13 cellular contexts compared by ENCODE assay signal in the genomic region with DNA sequence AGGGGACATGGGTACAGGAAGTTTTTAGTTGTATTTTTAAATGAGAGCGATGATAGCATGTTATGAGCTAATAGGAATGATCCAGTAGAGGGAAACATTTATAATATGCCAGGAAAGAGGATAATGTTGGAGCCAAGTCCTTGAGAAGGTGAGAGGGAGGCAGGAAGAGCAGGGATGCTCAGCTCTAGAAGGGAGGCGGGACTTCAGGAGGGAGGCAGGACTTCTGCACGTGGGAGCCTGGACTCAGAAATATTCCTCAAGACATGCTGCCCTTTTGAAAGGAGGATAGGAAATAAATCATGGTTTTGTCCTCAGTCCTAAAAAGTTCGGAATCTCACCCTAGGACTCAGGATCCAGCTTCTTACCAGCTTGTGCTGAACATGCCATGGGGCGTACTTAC. TPM values are rescaled to one million over a fixed set of nuclear protein-coding genes. Genes with fewer than 3 reads are reported as not detected.
A peak's percentile ranks its signal among the peaks of the same experiment; 100 is the strongest.
DNase-seq lines count a peak whose midpoint lies in the region; ATAC-seq and TF ChIP-seq lines count a peak whose summit lies in the region.
"Had no signal": no experiment of that assay in that cellular context is flagged by ENCODE, and none has a peak within 500 bp of the region (broad histone marks: within the 10 kb centered on the region; RNA-seq: fewer than 3 reads in every experiment).

No MANE protein-coding gene starts in this region.

- H3K27me3 ChIP-seq in endodermal cell (ENCODE audit: control insufficient read depth, insufficient read depth, low read length, poor library complexity, severe bottlenecking), result peaks cover 12% of the 10 kb centered on the region
- H3K27me3 ChIP-seq in body of pancreas, result no peaks in the 10 kb centered on the region
- H3K27me3 ChIP-seq: adrenal gland had no signal

- H3K36me3 Mint-ChIP-seq in activated CD8-positive, alpha-beta memory T cell treated with anti-CD3 and anti-CD28 coated beads, Interleukin-2, amount 10 ng/mL, durations not matched to agents 7 days and 5 days, result peaks cover 9% of the 10 kb centered on the region
- H3K36me3 Mint-ChIP-seq in T-cell, result peaks cover 7% of the 10 kb centered on the region
- H3K36me3 Mint-ChIP-seq in endodermal cell (ENCODE audit: low read depth), result no peaks in the 10 kb centered on the region
- H3K36me3 Mint-ChIP-seq in stimulated activated memory B cell treated with anti-CD40 and anti-IgM and Interleukin-4, amounts not matched to agents 10 μg/mL and 1 μg/mL and 100 μg/mL, for 72 hours, result peaks cover 39% of the 10 kb centered on the region

- ATAC-seq in activated CD8-positive, alpha-beta memory T cell treated with anti-CD3 and anti-CD28 coated beads, Interleukin-2, amount 10 ng/mL, durations not matched to agents 7 days and 5 days, result no peak
- ATAC-seq in T-cell (replicated peaks in 1 of 4) (no peak), HG03439 (IDR thresholded peaks at IDR 0.05; ENCODE audit: unreplicated experiment) (no peak), body of pancreas (no peak)
- no peak for ATAC-seq in stimulated activated memory B cell treated with anti-CD40 and anti-IgM and Interleukin-4, amounts not matched to agents 10 μg/mL and 1 μg/mL and 100 μg/mL, for 72 hours

- no peaks in the 10 kb centered on the region for H3K9me3 Mint-ChIP-seq in activated CD8-positive, alpha-beta memory T cell treated with anti-CD3 and anti-CD28 coated beads, Interleukin-2, amount 10 ng/mL, durations not matched to agents 7 days and 5 days (ENCODE audit: low read depth)
- H3K9me3 Mint-ChIP-seq in T-cell, result no peaks in the 10 kb centered on the region
- H3K9me3 Mint-ChIP-seq in endodermal cell, result no peaks in the 10 kb centered on the region
- H3K9me3 Mint-ChIP-seq in stimulated activated memory B cell treated with anti-CD40 and anti-IgM and Interleukin-4, amounts not matched to agents 10 μg/mL and 1 μg/mL and 100 μg/mL, for 72 hours, result no peaks in the 10 kb centered on the region

- intact Hi-C loops in body of pancreas (cut with DNase I), result no loop called here

- no peak overlapping the region for H3K9ac ChIP-seq in endodermal cell (ENCODE audit: extremely low read depth, low read length, poor library complexity, severe bottlenecking)

- no peak for TF ChIP-seq POLR2A in body of pancreas (IDR thresholded peaks at IDR 0.05)

- no peak for DNase-seq in activated CD8-positive, alpha-beta memory T cell treated with anti-CD3 and anti-CD28 coated beads, Interleukin-2, amount 10 ng/mL, durations not matched to agents 7 days and 5 days
- no peak for DNase-seq in activated CD8-positive, alpha-beta memory T cell treated with anti-CD3 and anti-CD28 coated beads for 24 hours
- no peak for DNase-seq in T-cell
- peak; percentile 23 for DNase-seq in endodermal cell
- DNase-seq in DMS153 treated with DMSO at 0.1 percent for 48 hours (lab: John Stamatoyannopoulos, UW; ENCODE audit: unreplicated experiment), result no peak
- no peak for DNase-seq in body of pancreas
- DNase-seq: KG1; NCI-H1105 treated with DMSO at 0.1 percent for 48 hours; NCI-H2171 treated with DMSO at 0.1 percent for 48 hours; stimulated activated CD4-positive, alpha-beta T cell treated with anti-CD3 and anti-CD28 coated beads, Interleukin-12 subunit alpha, Interleukin-12 subunit beta, amount 100 ng/mL, for 4 hours had no signal

- H3K27me3 Mint-ChIP-seq in activated CD8-positive, alpha-beta memory T cell treated with anti-CD3 and anti-CD28 coated beads, Interleukin-2, amount 10 ng/mL, durations not matched to agents 7 days and 5 days, result peaks cover 9% of the 10 kb centered on the region
- H3K27me3 Mint-ChIP-seq in T-cell (no peaks in the 10 kb centered on the region), endodermal cell (ENCODE audit: insufficient read depth) (peaks cover 11% of the 10 kb centered on the region)
- H3K27me3 Mint-ChIP-seq in stimulated activated memory B cell treated with anti-CD40 and anti-IgM and Interleukin-4, amounts not matched to agents 10 μg/mL and 1 μg/mL and 100 μg/mL, for 72 hours, result no peaks in the 10 kb centered on the region

- TF ChIP-seq CTCF in endodermal cell (conservative IDR thresholded peaks at IDR 0.05) (no peak), body of pancreas (IDR thresholded peaks at IDR 0.05) (no peak)

- no peak overlapping the region for H3K27ac ChIP-seq in endodermal cell (ENCODE audit: low read depth, low read length)
- no peak overlapping the region for H3K27ac ChIP-seq in body of pancreas
- H3K27ac ChIP-seq: adrenal gland had no signal

- no peaks in the 10 kb centered on the region for H3K36me3 ChIP-seq in endodermal cell (ENCODE audit: control insufficient read depth, insufficient read depth, low read length)
- H3K36me3 ChIP-seq in body of pancreas (replicated peaks in 1 of 2; ENCODE audit: insufficient read depth in 1 of 2, low read depth in 2 of 2), result no peaks in the 10 kb centered on the region
- H3K36me3 ChIP-seq: adrenal gland had no signal

- H3K4me1 ChIP-seq in endodermal cell (ENCODE audit: control insufficient read depth, insufficient read depth, low read length) (no peaks in the 10 kb centered on the region), body of pancreas (peaks cover 10% of the 10 kb centered on the region)

- H3K4me1 Mint-ChIP-seq in activated CD8-positive, alpha-beta memory T cell treated with anti-CD3 and anti-CD28 coated beads, Interleukin-2, amount 10 ng/mL, durations not matched to agents 7 days and 5 days, result peaks cover 93% of the 10 kb centered on the region
- H3K4me1 Mint-ChIP-seq in T-cell (peaks cover 96 to 97% (median 96%) of the 10 kb centered on the region in 3 donors), endodermal cell (peaks cover 10% of the 10 kb centered on the region)
- peaks cover 47% of the 10 kb centered on the region for H3K4me1 Mint-ChIP-seq in stimulated activated memory B cell treated with anti-CD40 and anti-IgM and Interleukin-4, amounts not matched to agents 10 μg/mL and 1 μg/mL and 100 μg/mL, for 72 hours

- peak overlapping the region; percentile 5 for H3K4me3 Mint-ChIP-seq in activated CD8-positive, alpha-beta memory T cell treated with anti-CD3 and anti-CD28 coated beads, Interleukin-2, amount 10 ng/mL, durations not matched to agents 7 days and 5 days
- H3K4me3 Mint-ChIP-seq in T-cell (peak overlapping the region in 1 of 3 donors; percentile 71), endodermal cell (no peak overlapping the region)
- no peak overlapping the region for H3K4me3 Mint-ChIP-seq in stimulated activated memory B cell treated with anti-CD40 and anti-IgM and Interleukin-4, amounts not matched to agents 10 μg/mL and 1 μg/mL and 100 μg/mL, for 72 hours

- H3K27ac Mint-ChIP-seq in activated CD8-positive, alpha-beta memory T cell treated with anti-CD3 and anti-CD28 coated beads, Interleukin-2, amount 10 ng/mL, durations not matched to agents 7 days and 5 days, result peak overlapping the region; percentile 97
- H3K27ac Mint-ChIP-seq in T-cell (peak overlapping the region; percentile 97 to 98), endodermal cell (no peak overlapping the region)
- H3K27ac Mint-ChIP-seq in stimulated activated memory B cell treated with anti-CD40 and anti-IgM and Interleukin-4, amounts not matched to agents 10 μg/mL and 1 μg/mL and 100 μg/mL, for 72 hours, result peak overlapping the region; percentile 25

- H3K9me3 ChIP-seq in endodermal cell (ENCODE audit: control insufficient read depth, low read length), result no peaks in the 10 kb centered on the region
- H3K9me3 ChIP-seq in body of pancreas, result no peaks in the 10 kb centered on the region
- H3K9me3 ChIP-seq: adrenal gland had no signal

- CTCF ChIA-PET in activated CD8-positive, alpha-beta memory T cell treated with anti-CD3 and anti-CD28 coated beads, Interleukin-2, amount 10 ng/mL, durations not matched to agents 7 days and 5 days (lab: Charles Lee), result interaction anchor here (0.6 to 9.0 kb wide), 6 partner anchors 19 to 153 kb away, joined by 3 to 69 read pairs (median 4); no protein-coding TSS in a partner anchor
- CTCF ChIA-PET in T-cell (lab: Charles Lee), result interaction anchor here (0.5 to 1.0 kb wide), 4 partner anchors 9 to 131 kb away, joined by 3 to 5 read pairs (median 4); no protein-coding TSS in a partner anchor

- 85 to 90% methylated on average over 3 to 5 of the region's 5 CpGs for WGBS in endodermal cell (ENCODE audit: insufficient coverage in 1 of 2, insufficient read length in 1 of 2), 2 experiments
- WGBS in body of pancreas, 2 donors, result 88 to 92% methylated on average over 5 of the region's 5 CpGs

- no peak overlapping the region for H3K4me3 ChIP-seq in endodermal cell (ENCODE audit: low read length)
- H3K4me3 ChIP-seq in body of pancreas, result no peak overlapping the region
- H3K4me3 ChIP-seq: adrenal gland had no signal

- POLR2A ChIA-PET in T-cell (lab: Charles Lee), result no interaction called here

RNA-seq across cellular contexts. Expression of gene ADARB1, which starts 5.9 kb away (rescaled TPM):
- total RNA-seq in activated CD8-positive, alpha-beta memory T cell treated with anti-CD3 and anti-CD28 coated beads, Interleukin-2, amount 10 ng/mL, durations not matched to agents 7 days and 5 days, result 10 to 100 TPM; 29.4 to 38.3 TPM
- 10 to 100 TPM; 39.7 to 50.3 (median 44.5) TPM for total RNA-seq in T-cell
- 10 to 100 TPM; 11.5 to 20.1 TPM for total RNA-seq in endodermal cell
- polyA plus RNA-seq in endodermal cell (2013, experiment 1 of 2), result 8.1 TPM
- polyA plus RNA-seq in endodermal cell (2013, experiment 2 of 2), result 9.4 TPM
- total RNA-seq in body of pancreas, result 10 to 100 TPM; 11.4 to 11.5 TPM
